Comparison of ENCODE assay signal across 38 cellular contexts in the genomic region with DNA sequence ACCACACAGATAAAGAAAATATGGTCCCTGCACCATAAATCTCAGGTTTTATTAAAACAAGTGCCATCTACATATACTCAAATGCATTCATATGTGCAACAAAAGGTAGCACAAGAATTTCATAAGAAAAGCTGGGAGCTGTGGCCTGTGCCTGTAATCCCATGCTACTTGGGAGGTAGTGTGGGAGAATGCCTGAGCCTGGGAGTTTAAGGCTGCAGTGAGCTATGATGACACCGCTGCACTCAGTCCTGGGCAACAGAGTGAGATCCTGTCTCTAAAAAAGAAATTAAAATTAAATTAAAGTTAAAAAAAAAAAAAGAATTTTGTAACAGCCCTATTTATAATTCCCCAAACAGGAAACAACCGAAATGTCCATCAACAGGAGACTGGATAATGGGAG.
"Had no signal": no experiment of that assay in that cellular context is flagged by ENCODE, and none has a peak within 500 bp of the region (broad histone marks: within the 10 kb centered on the region; RNA-seq: fewer than 3 reads in every experiment).

No MANE protein-coding gene starts in this region.

- H3K27ac Mint-ChIP-seq: activated CD4-positive, alpha-beta memory T cell treated with anti-CD3 and anti-CD28 coated beads for 36 hours; activated CD4-positive, alpha-beta T cell treated with anti-CD3 and anti-CD28 coated beads for 36 hours; activated CD8-positive, alpha-beta T cell treated with anti-CD3 and anti-CD28 coated beads for 36 hours; activated naive CD4-positive, alpha-beta T cell treated with anti-CD3 and anti-CD28 coated beads for 36 hours; activated naive CD4-positive, alpha-beta T cell treated with anti-CD3 and anti-CD28 coated beads, Interleukin-2, amount 50 U/mL, for 72 hours; activated naive CD8-positive, alpha-beta T cell treated with anti-CD3 and anti-CD28 coated beads for 36 hours; activated T-cell treated with anti-CD3 and anti-CD28 coated beads, Interleukin-2, amount 50 U/mL, for 72 hours; activated T-helper 1 cell treated with anti-CD3 and anti-CD28 coated beads, Interleukin-12 subunit alpha, Interleukin-12 subunit beta, Interleukin-2, Interleukin-4 antibody, amounts not matched to agents 30 ng/mL and 10 ng/mL and 1 ng/mL, durations not matched to agents 14 hours and 24 hours and 36 hours; activated T-helper 17 cell treated with anti-CD3 and anti-CD28 coated beads, Interleukin-2, amount 50 U/mL, for 72 hours; brain; T-helper 1 cell treated with Interleukin-12 subunit alpha and Interleukin-12 subunit beta and Interleukin-4 antibody, amounts not matched to agents 30 μg/mL and 1 μg/mL, for 36 hours; T-helper 2 cell treated with Interferon-gamma antibody and Interleukin-4, amounts not matched to agents 5 μg/mL and 100 μg/mL, for 36 hours had no signal

- H3K4me1 ChIP-seq: adrenal gland had no signal

- H3K27me3 ChIP-seq: adrenal gland, ascending aorta, cardiac muscle cell had no signal

- H3K9me3 Mint-ChIP-seq: activated CD4-positive, alpha-beta memory T cell treated with anti-CD3 and anti-CD28 coated beads for 36 hours; activated CD8-positive, alpha-beta T cell treated with anti-CD3 and anti-CD28 coated beads for 36 hours; activated naive CD4-positive, alpha-beta T cell treated with anti-CD3 and anti-CD28 coated beads for 36 hours; activated naive CD4-positive, alpha-beta T cell treated with anti-CD3 and anti-CD28 coated beads, Interleukin-2, amount 50 U/mL, for 72 hours; activated naive CD8-positive, alpha-beta T cell treated with anti-CD3 and anti-CD28 coated beads for 36 hours; activated T-cell treated with anti-CD3 and anti-CD28 coated beads, Interleukin-2, amount 50 U/mL, for 4 hours; activated T-cell treated with anti-CD3 and anti-CD28 coated beads, Interleukin-2, amount 50 U/mL, for 72 hours; activated T-helper 1 cell treated with anti-CD3 and anti-CD28 coated beads, Interleukin-12 subunit alpha, Interleukin-12 subunit beta, Interleukin-2, Interleukin-4 antibody, amounts not matched to agents 30 ng/mL and 10 ng/mL and 1 ng/mL, durations not matched to agents 14 hours and 24 hours and 36 hours; activated T-helper 17 cell treated with anti-CD3 and anti-CD28 coated beads, Interleukin-2, amount 50 U/mL, for 72 hours; central memory CD8-positive, alpha-beta T cell; T-helper 1 cell treated with Interleukin-12 subunit alpha and Interleukin-12 subunit beta and Interleukin-4 antibody, amounts not matched to agents 30 μg/mL and 1 μg/mL, for 36 hours; T-helper 2 cell treated with Interferon-gamma antibody and Interleukin-4, amounts not matched to agents 5 μg/mL and 100 μg/mL, for 36 hours had no signal

- H3K4me1 Mint-ChIP-seq: activated CD4-positive, alpha-beta T cell treated with anti-CD3 and anti-CD28 coated beads for 36 hours; activated naive CD8-positive, alpha-beta T cell treated with anti-CD3 and anti-CD28 coated beads for 36 hours; activated T-helper 17 cell treated with anti-CD3 and anti-CD28 coated beads, Interleukin-2, amount 50 U/mL, for 72 hours; brain; central memory CD8-positive, alpha-beta T cell had no signal

- ATAC-seq: activated CD4-positive, alpha-beta T cell treated with anti-CD3 and anti-CD28 coated beads for 36 hours; activated CD4-positive, CD25-positive, alpha-beta regulatory T cell treated with anti-CD3 and anti-CD28 coated beads, Interleukin-2, amount 50 U/mL, for 24 hours; activated CD8-positive, alpha-beta T cell treated with anti-CD3 and anti-CD28 coated beads for 36 hours; activated naive CD4-positive, alpha-beta T cell treated with anti-CD3 and anti-CD28 coated beads, Interleukin-2, amount 50 U/mL, for 72 hours; activated T-cell treated with anti-CD3 and anti-CD28 coated beads, Interleukin-2, amount 50 U/mL, for 4 hours; activated T-cell treated with anti-CD3 and anti-CD28 coated beads, Interleukin-2, amount 50 U/mL, for 72 hours; activated T-helper 17 cell treated with anti-CD3 and anti-CD28 coated beads, Interleukin-2, amount 50 U/mL, for 72 hours had no signal

- H3K27me3 Mint-ChIP-seq: activated CD4-positive, alpha-beta memory T cell treated with anti-CD3 and anti-CD28 coated beads for 36 hours; activated CD4-positive, alpha-beta T cell treated with anti-CD3 and anti-CD28 coated beads for 36 hours; activated CD8-positive, alpha-beta T cell treated with anti-CD3 and anti-CD28 coated beads for 36 hours; activated naive CD8-positive, alpha-beta T cell treated with anti-CD3 and anti-CD28 coated beads for 36 hours; activated T-helper 17 cell treated with anti-CD3 and anti-CD28 coated beads, Interleukin-2, amount 50 U/mL, for 72 hours; central memory CD8-positive, alpha-beta T cell had no signal

- H3K9me3 ChIP-seq: adrenal gland, ascending aorta had no signal

- DNase-seq: activated CD4-positive, alpha-beta memory T cell treated with anti-CD3 and anti-CD28 coated beads for 36 hours; activated CD4-positive, alpha-beta T cell treated with anti-CD3 and anti-CD28 coated beads for 1 hour; activated CD4-positive, alpha-beta T cell treated with anti-CD3 and anti-CD28 coated beads for 36 hours; activated CD4-positive, alpha-beta T cell treated with anti-CD3 and anti-CD28 coated beads for 48 hours; activated CD4-positive, alpha-beta T cell treated with anti-CD3 and anti-CD28 coated beads, Interleukin-2, amount 50 U/mL, for 1 hour; activated CD4-positive, alpha-beta T cell treated with anti-CD3 and anti-CD28 coated beads, Interleukin-2, amount 50 U/mL, for 4 hours; activated CD4-positive, CD25-positive, alpha-beta regulatory T cell; activated CD8-positive, alpha-beta memory T cell treated with anti-CD3 and anti-CD28 coated beads, Interleukin-2, amount 50 U/mL, for 4 hours; activated CD8-positive, alpha-beta T cell treated with anti-CD3 and anti-CD28 coated beads for 36 hours; activated effector memory CD4-positive, alpha-beta T cell treated with anti-CD3 and anti-CD28 coated beads, Interleukin-2, amount 50 U/mL, for 16 hours; activated gamma-delta T cell treated with Interleukin-2 at 50 U/mL for 16 hours; activated naive CD4-positive, alpha-beta T cell; activated naive CD4-positive, alpha-beta T cell treated with anti-CD3 and anti-CD28 coated beads for 36 hours; activated naive CD4-positive, alpha-beta T cell treated with anti-CD3 and anti-CD28 coated beads, Interleukin-2, amount 50 U/mL, for 16 hours; activated naive CD8-positive, alpha-beta T cell treated with anti-CD3 and anti-CD28 coated beads for 36 hours; activated T-cell treated with anti-CD3 and anti-CD28 coated beads for 4 hours; activated T-cell treated with anti-CD3 and anti-CD28 coated beads, Interleukin-2, amount 50 U/mL, for 1 hour; activated T-cell treated with anti-CD3 and anti-CD28 coated beads, Interleukin-2, amount 50 U/mL, for 4 hours; activated T-cell treated with anti-CD3 and anti-CD28 coated beads, Interleukin-2, amount 50 U/mL, for 72 hours; adrenal gland; amygdala; anterior cingulate cortex; caudate nucleus; cerebellar nuclear complex; T-helper 1 cell; T-helper 2 cell; T-helper 9 cell had no signal

- H3K36me3 Mint-ChIP-seq: activated CD4-positive, alpha-beta memory T cell treated with anti-CD3 and anti-CD28 coated beads for 36 hours; activated naive CD4-positive, alpha-beta T cell treated with anti-CD3 and anti-CD28 coated beads, Interleukin-2, amount 50 U/mL, for 72 hours; activated naive CD8-positive, alpha-beta T cell treated with anti-CD3 and anti-CD28 coated beads for 36 hours; brain had no signal

- H3K4me3 ChIP-seq: adrenal gland, ascending aorta, cardiac muscle cell had no signal

- H3K27ac ChIP-seq: adrenal gland, ascending aorta, cardiac muscle cell, VCaP had no signal

- H3K4me3 Mint-ChIP-seq: activated CD4-positive, alpha-beta memory T cell treated with anti-CD3 and anti-CD28 coated beads for 36 hours; activated CD4-positive, alpha-beta T cell treated with anti-CD3 and anti-CD28 coated beads for 36 hours; activated CD8-positive, alpha-beta T cell treated with anti-CD3 and anti-CD28 coated beads for 36 hours; activated naive CD4-positive, alpha-beta T cell treated with anti-CD3 and anti-CD28 coated beads for 36 hours; activated naive CD8-positive, alpha-beta T cell treated with anti-CD3 and anti-CD28 coated beads for 36 hours; activated T-cell treated with anti-CD3 and anti-CD28 coated beads, Interleukin-2, amount 50 U/mL, for 4 hours; activated T-cell treated with anti-CD3 and anti-CD28 coated beads, Interleukin-2, amount 50 U/mL, for 72 hours; activated T-helper 1 cell treated with anti-CD3 and anti-CD28 coated beads, Interleukin-12 subunit alpha, Interleukin-12 subunit beta, Interleukin-2, Interleukin-4 antibody, amounts not matched to agents 30 ng/mL and 10 ng/mL and 1 ng/mL, durations not matched to agents 14 hours and 24 hours and 36 hours; activated T-helper 17 cell treated with anti-CD3 and anti-CD28 coated beads, Interleukin-2, amount 50 U/mL, for 72 hours; brain; central memory CD8-positive, alpha-beta T cell; T-helper 1 cell treated with Interleukin-12 subunit alpha and Interleukin-12 subunit beta and Interleukin-4 antibody, amounts not matched to agents 30 μg/mL and 1 μg/mL, for 36 hours; T-helper 2 cell treated with Interferon-gamma antibody and Interleukin-4, amounts not matched to agents 5 μg/mL and 100 μg/mL, for 36 hours had no signal

- H3K36me3 ChIP-seq: adrenal gland, ascending aorta, cardiac muscle cell had no signal
